Comparison of ENCODE assay signal across 31 cellular contexts in the genomic region with DNA sequence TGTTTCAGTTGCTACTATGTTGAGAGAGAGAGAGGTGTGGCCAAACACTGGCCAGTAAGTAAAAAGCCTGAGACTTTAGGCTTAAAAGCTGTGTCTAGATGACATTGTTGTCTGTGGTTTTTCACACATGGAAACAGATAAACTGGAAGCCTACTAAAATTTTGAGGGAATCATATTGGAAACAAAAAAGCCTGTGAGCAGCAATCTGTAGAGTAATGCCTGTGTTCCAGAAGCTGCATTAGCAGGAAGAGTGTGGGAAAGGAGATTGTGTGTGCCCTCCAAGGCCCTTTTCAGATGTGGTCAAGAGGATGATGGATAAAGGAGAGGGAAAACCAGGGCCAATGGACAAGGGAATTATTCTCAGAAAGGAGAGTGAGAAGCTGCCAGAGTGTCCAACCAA.
DNase-seq lines count a peak whose midpoint lies in the region; ATAC-seq and TF ChIP-seq lines count a peak whose summit lies in the region.
"Had no signal": no experiment of that assay in that cellular context is flagged by ENCODE, and none has a peak within 500 bp of the region (broad histone marks: within the 10 kb centered on the region; RNA-seq: fewer than 3 reads in every experiment).

No MANE protein-coding gene starts in this region.

- TF ChIP-seq CTCF in HEK293 (tag by site-specific recombination; IDR thresholded peaks at IDR 0.05) = no peak

- ATAC-seq in GM19467 (IDR thresholded peaks at IDR 0.05; ENCODE audit: unreplicated experiment) = no peak
- ATAC-seq: A549; CD8-positive, alpha-beta T cell had no signal

- H3K4me1 Mint-ChIP-seq in activated naive CD4-positive, alpha-beta T cell treated with anti-CD3 and anti-CD28 coated beads, Interleukin-2, amount 50 U/mL, for 24 hours = no peaks in the 10 kb centered on the region
- H3K4me1 Mint-ChIP-seq: B cell; CD4-positive, alpha-beta memory T cell; CD4-positive, CD25-positive, alpha-beta regulatory T cell; CD8-positive, alpha-beta memory T cell had no signal

- H3K4me1 ChIP-seq in HEK293 (ENCODE audit: control insufficient read depth, insufficient read depth, low read length) = no peaks in the 10 kb centered on the region
- H3K4me1 ChIP-seq: A549, BE2C, BLaER1, Caco-2 had no signal

- H3K4me3 ChIP-seq in HEK293 (ENCODE audit: low read depth, low read length) = no peak overlapping the region
- H3K4me3 ChIP-seq: A549; BLaER1; BLaER1 treated with 17β-estradiol and CSF1 and Interleukin-3, amounts not matched to agents 10 nM and 100 nM had no signal

- H3K9me3 ChIP-seq in HEK293 (ENCODE audit: control insufficient read depth, insufficient read depth, low read depth, low read length) = peaks cover 8% of the 10 kb centered on the region
- H3K9me3 ChIP-seq: BE2C had no signal

- peaks cover 4% of the 10 kb centered on the region for H3K27me3 Mint-ChIP-seq in activated naive CD4-positive, alpha-beta T cell treated with anti-CD3 and anti-CD28 coated beads, Interleukin-2, amount 50 U/mL, for 24 hours
- H3K27me3 Mint-ChIP-seq: CD4-positive, alpha-beta T cell had no signal

- H3K27ac Mint-ChIP-seq in activated naive CD4-positive, alpha-beta T cell treated with anti-CD3 and anti-CD28 coated beads, Interleukin-2, amount 50 U/mL, for 24 hours = peak overlapping the region; percentile 11
- H3K27ac Mint-ChIP-seq: B cell; CD14-positive monocyte; CD4-positive, alpha-beta memory T cell; CD4-positive, alpha-beta T cell; CD4-positive, CD25-positive, alpha-beta regulatory T cell; CD8-positive, alpha-beta memory T cell; CD8-positive, alpha-beta T cell had no signal

- H3K36me3 Mint-ChIP-seq in activated naive CD4-positive, alpha-beta T cell treated with anti-CD3 and anti-CD28 coated beads, Interleukin-2, amount 50 U/mL, for 24 hours = peaks cover 1% of the 10 kb centered on the region
- H3K36me3 Mint-ChIP-seq: CD14-positive monocyte; CD4-positive, alpha-beta memory T cell; CD4-positive, CD25-positive, alpha-beta regulatory T cell; CD8-positive, alpha-beta memory T cell; CD8-positive, alpha-beta T cell had no signal

- no peaks in the 10 kb centered on the region for H3K36me3 ChIP-seq in HEK293 (ENCODE audit: control insufficient read depth in 2 of 2, insufficient read depth in 1 of 2, low read length in 2 of 2)
- H3K36me3 ChIP-seq: BE2C; BLaER1; BLaER1 treated with 17β-estradiol and CSF1 and Interleukin-3, amounts not matched to agents 10 nM and 100 nM had no signal

- DNase-seq in activated naive CD4-positive, alpha-beta T cell treated with anti-CD3 and anti-CD28 coated beads, Interleukin-2, amount 50 U/mL, for 16 hours = no peak
- DNase-seq: 8988T; ACHN; AML-193; BE2C; C1 segment of cervical spinal cord; Caco-2; Calu3; CD4-positive, alpha-beta memory T cell; CD4-positive, alpha-beta T cell; CD4-positive, CD25-positive, alpha-beta regulatory T cell; CD8-positive, alpha-beta memory T cell; CD8-positive, alpha-beta T cell; COR-L47; DMS 273 treated with DMSO at 0.1 percent for 48 hours; DMS153; DMS53; DMS79; DMS79 treated with DMSO at 0.1 percent for 48 hours; DND-41; EL had no signal

- peaks cover 9% of the 10 kb centered on the region for H3K9me3 Mint-ChIP-seq in activated naive CD4-positive, alpha-beta T cell treated with anti-CD3 and anti-CD28 coated beads, Interleukin-2, amount 50 U/mL, for 24 hours

- no peak overlapping the region for H3K4me3 Mint-ChIP-seq in activated naive CD4-positive, alpha-beta T cell treated with anti-CD3 and anti-CD28 coated beads, Interleukin-2, amount 50 U/mL, for 24 hours
- H3K4me3 Mint-ChIP-seq: B cell; CD14-positive monocyte; CD4-positive, alpha-beta memory T cell; CD4-positive, alpha-beta T cell; CD4-positive, CD25-positive, alpha-beta regulatory T cell; CD8-positive, alpha-beta memory T cell; CD8-positive, alpha-beta T cell had no signal

- POLR2A ChIA-PET in HEK293 (lab: Yijun Ruan, JAX) = no interaction called here

- H3K27ac ChIP-seq in HEK293 (ENCODE audit: extremely low read depth, low read depth, low read length) = no peak overlapping the region
- H3K27ac ChIP-seq: 22Rv1; A549; BLaER1; BLaER1 treated with 17β-estradiol and CSF1 and Interleukin-3, amounts not matched to agents 10 nM and 100 nM; C4-2B had no signal

- CTCF ChIA-PET in HEK293 (lab: Yijun Ruan, JAX) = interaction anchor here (0.8 to 1.0 kb wide), 2 partner anchors 28 to 53 kb away, joined by 3 to 4 read pairs; no protein-coding TSS in a partner anchor

TF ChIP-seq in HEK293, 187 proteins besides CTCF, POLR2A, EP300 and RAD21:
- TF ChIP-seq ZNF394 (tag by site-specific recombination; IDR thresholded peaks at IDR 0.05; ENCODE audit: borderline replicate concordance) (no peak), ZNF626 (tag by site-specific recombination; IDR thresholded peaks at IDR 0.05) (0 out of 2 replicates have a peak, but pooled peaks have one; percentile 41), ZNF558 (tag by site-specific recombination; IDR thresholded peaks at IDR 0.05) (0 out of 2 replicates have a peak, but pooled peaks have one; percentile 19), SETDB1 (IDR thresholded peaks at IDR 0.05; ENCODE audit: insufficient read length, low read length) (peak; percentile 74), ZNF76 (tag by site-specific recombination; IDR thresholded peaks at IDR 0.05; ENCODE audit: borderline replicate concordance, low read depth) (no peak), ZNF610 (tag by site-specific recombination; IDR thresholded peaks at IDR 0.05; ENCODE audit: borderline replicate concordance) (0 out of 2 replicates have a peak, but pooled peaks have one; percentile 23), OVOL3 (tag by site-specific recombination; IDR thresholded peaks at IDR 0.05) (no peak)
- TF ChIP-seq, protein P1, sequence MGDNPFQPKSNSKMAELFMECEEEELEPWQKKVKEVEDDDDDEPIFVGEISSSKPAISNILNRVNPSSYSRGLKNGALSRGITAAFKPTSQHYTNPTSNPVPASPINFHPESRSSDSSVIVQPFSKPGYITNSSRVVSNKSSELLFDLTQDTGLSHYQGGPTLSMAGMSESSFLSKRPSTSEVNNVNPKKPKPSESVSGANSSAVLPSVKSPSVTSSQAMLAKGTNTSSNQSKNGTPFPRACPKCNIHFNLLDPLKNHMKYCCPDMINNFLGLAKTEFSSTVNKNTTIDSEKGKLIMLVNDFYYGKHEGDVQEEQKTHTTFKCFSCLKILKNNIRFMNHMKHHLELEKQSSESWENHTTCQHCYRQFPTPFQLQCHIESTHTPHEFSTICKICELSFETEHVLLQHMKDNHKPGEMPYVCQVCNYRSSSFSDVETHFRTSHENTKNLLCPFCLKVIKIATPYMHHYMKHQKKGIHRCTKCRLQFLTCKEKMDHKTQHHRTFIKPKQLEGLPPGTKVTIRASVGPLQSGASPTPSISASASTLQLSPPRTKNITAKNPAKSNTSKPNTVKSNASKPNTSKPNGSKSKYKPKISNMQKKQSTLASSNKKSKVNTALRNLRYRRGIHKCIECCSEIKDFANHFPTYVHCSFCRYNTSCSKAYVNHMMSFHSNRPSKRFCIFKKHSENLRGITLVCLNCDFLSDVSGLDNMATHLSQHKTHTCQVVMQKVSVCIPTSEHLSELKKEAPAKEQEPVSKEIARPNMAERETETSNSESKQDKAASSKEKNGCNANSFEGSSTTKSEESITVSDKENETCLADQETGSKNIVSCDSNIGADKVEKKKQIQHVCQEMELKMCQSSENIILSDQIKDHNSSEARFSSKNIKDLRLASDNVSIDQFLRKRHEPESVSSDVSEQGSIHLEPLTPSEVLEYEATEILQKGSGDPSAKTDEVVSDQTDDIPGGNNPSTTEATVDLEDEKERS (tag by site-specific recombination; IDR thresholded peaks at IDR 0.05) = peak; percentile 87
